8 cellular contexts compared by ENCODE assay signal in genomic region chr9:68685770-68686169, GRCh38. TPM values are rescaled to one million over a fixed set of nuclear protein-coding genes. Genes with fewer than 3 reads are reported as not detected.
A peak's percentile ranks its signal among the peaks of the same experiment; 100 is the strongest.
DNase-seq lines count a peak whose midpoint lies in the region; ATAC-seq and TF ChIP-seq lines count a peak whose summit lies in the region.

No MANE protein-coding gene starts in this region.

- H3K4me1 ChIP-seq in lung (ENCODE audit: control insufficient read depth in 2 of 2, insufficient read depth in 2 of 2, low read length in 2 of 2): no peaks in the 10 kb centered on the region

- no peaks in the 10 kb centered on the region for H3K9me3 ChIP-seq in lung (ENCODE audit: control insufficient read depth in 2 of 2, insufficient read depth in 1 of 2, low read length in 1 of 2)

- TF ChIP-seq CTCF in lung (IDR thresholded peaks at IDR 0.05; ENCODE audit: control extremely low read depth, extremely low read depth): no peak

- H3K4me3 ChIP-seq in lung: no peak overlapping the region

- H3K27ac ChIP-seq in lung (ENCODE audit: low read depth in 1 of 2, low read length in 1 of 2): no peak overlapping the region

- no peaks in the 10 kb centered on the region for H3K36me3 ChIP-seq in lung (ENCODE audit: control insufficient read depth in 2 of 2, insufficient read depth in 2 of 2, low read length in 2 of 2)

- peak; percentile 61 for ATAC-seq in GM19328 (IDR thresholded peaks at IDR 0.05; ENCODE audit: unreplicated experiment)
- ATAC-seq in HG03354 (IDR thresholded peaks at IDR 0.05; ENCODE audit: poor library complexity, severe bottlenecking, unreplicated experiment): peak; percentile 94
- no peak for ATAC-seq in lung (ENCODE audit: insufficient read depth, low FRiP score)

- 43 to 46% methylated on average over 3 of the region's 3 CpGs for WGBS in lung, 2 donors

- H3K27me3 ChIP-seq in lung (ENCODE audit: control insufficient read depth, insufficient read depth): no peaks in the 10 kb centered on the region

- DNase-seq in ELR (ENCODE audit: low read depth) (peak; percentile 40), SW480 (ENCODE audit: low spot score) (peak; percentile 39), lung (ENCODE audit: low spot score) (peak; percentile 38), NCI-H1048 (lab: John Stamatoyannopoulos, UW) (no peak), islet precursor cell (no peak), activated gamma-delta T cell treated with Interleukin-2 at 50 U/mL for 16 hours (no peak)

RNA-seq across cellular contexts. Expression of gene PIP5K1B, which starts 19.3 kb away (rescaled TPM):
- 10 to 100 TPM; 20.4 to 28.2 TPM for total RNA-seq in lung
- polyA plus RNA-seq in lung: 10 to 100 TPM in 1 of 2 donors, 1 to 10 TPM in 1; 6.6 to 10.8 TPM

Comparison
In these comparisons a context has a peak if more than half of its experiments do, and no peak if none do; other contexts are left out.
1. DNase-seq: peak in ELR (single experiment), SW480 (single experiment) and lung (single experiment); none in NCI-H1048 (single experiment), islet precursor cell (single experiment) and activated gamma-delta T cell treated with Interleukin-2 at 50 U/mL for 16 hours (single experiment).